1 cellular context compared by ENCODE assay signal in genomic region chr12:108516511-108517275, GRCh38.
TF ChIP-seq lines count a peak whose summit lies in the region.

No MANE protein-coding gene starts in this region.

TF ChIP-seq in GM12878, 131 proteins besides CTCF, POLR2A, EP300 and RAD21 (continued from another document):
- no peak for TF ChIP-seq ZBTB40 (IDR thresholded peaks at IDR 0.05; ENCODE audit: borderline replicate concordance)
- no peak for TF ChIP-seq NBN (IDR thresholded peaks at IDR 0.05)
- no peak for TF ChIP-seq NFXL1 (IDR thresholded peaks at IDR 0.05; ENCODE audit: borderline replicate concordance)
